ENCODE assay signal across 8 cellular contexts in genomic region chr3:62559831-62560445, GRCh38.
DNase-seq lines count a peak whose midpoint lies in the region; ATAC-seq and TF ChIP-seq lines count a peak whose summit lies in the region.

No MANE protein-coding gene starts in this region.

- H3K36me3 ChIP-seq in adipocyte (ENCODE audit: control insufficient read depth, insufficient read depth, low read length, severe bottlenecking) (no peaks in the 10 kb centered on the region), kidney epithelial cell (ENCODE audit: control insufficient read depth, insufficient read depth, low read length) (no peaks in the 10 kb centered on the region)

- peak; percentile 42 for TF ChIP-seq CTCF in AG04449 (IDR thresholded peaks at IDR 0.05; ENCODE audit: insufficient read depth, low read length, missing control alignments)
- peak; percentile 72 for TF ChIP-seq CTCF in H9 (conservative IDR thresholded peaks at IDR 0.05)
- TF ChIP-seq CTCF in kidney epithelial cell (IDR thresholded peaks at IDR 0.05; ENCODE audit: insufficient read depth, low read length, poor library complexity, severe bottlenecking), result peak; percentile 63

- no peaks in the 10 kb centered on the region for H3K36me3 Mint-ChIP-seq in H9 (ENCODE audit: insufficient read depth in 1 of 3, low read depth in 3 of 3)

- H2BK120ac ChIP-seq in H9 (ENCODE audit: low read depth, low read length, poor library complexity, severe bottlenecking), result no peak overlapping the region

- H4K8ac ChIP-seq in H9 (replicated peaks; ENCODE audit: insufficient read length, low read depth, low read length), result no peak overlapping the region

- WGBS in H9 (ENCODE audit: extremely low coverage, insufficient read length, low lambda C conversion rate), result no CpG with 5 or more reads among the region's 2 CpGs

- no peak overlapping the region for H3K56ac ChIP-seq in H9 (ENCODE audit: insufficient read length, low read depth, low read length)

- H3K23me2 ChIP-seq in H9 (ENCODE audit: insufficient read length, low read depth, low read length, poor library complexity, severe bottlenecking), result no peaks in the 10 kb centered on the region

- no peak overlapping the region for H3K27ac ChIP-seq in H9 (ENCODE audit: insufficient read length, low read depth, low read length)

- H3K9me3 ChIP-seq in H9 (ENCODE audit: control insufficient read depth, low read depth, low read length) (no peaks in the 10 kb centered on the region), adipocyte (ENCODE audit: control insufficient read depth, low read length) (no peaks in the 10 kb centered on the region)

- no peak overlapping the region for H2BK20ac ChIP-seq in H9 (ENCODE audit: low read depth, low read length, poor library complexity, severe bottlenecking)

- H3K4me3 ChIP-seq in AG04449 (ENCODE audit: low read depth, low read length), result no peak overlapping the region
- no peak overlapping the region for H3K4me3 ChIP-seq in adipocyte (ENCODE audit: low read length)
- no peak overlapping the region for H3K4me3 ChIP-seq in kidney epithelial cell (ENCODE audit: low read depth, low read length)

- DNase-seq in AG04449 (ENCODE audit: low read depth, low spot score) (no peak), H9 (no peak), adipocyte (ENCODE audit: low read depth) (peak; percentile 68), kidney epithelial cell (ENCODE audit: low read depth) (no peak), germinal center (ENCODE audit: low spot score) (no peak)
- no peak for DNase-seq in effector CD8-positive, alpha-beta T cell (lab: John Stamatoyannopoulos, UW)

- no peak overlapping the region for H4K5ac ChIP-seq in H9 (ENCODE audit: insufficient read length, low read depth, low read length)

- no peak overlapping the region for H3K9ac ChIP-seq in H9 (ENCODE audit: extremely low read depth, insufficient read length, low read length)
- no peak overlapping the region for H3K9ac ChIP-seq in adipocyte (ENCODE audit: low read length)

- no peak overlapping the region for H3K4me2 ChIP-seq in H9 (ENCODE audit: insufficient read depth, insufficient read length, low read length)

- no peak overlapping the region for H3T11ph ChIP-seq in H9 (ENCODE audit: low read length)

- H4K20me1 ChIP-seq in H9 (ENCODE audit: control insufficient read depth, insufficient read depth, insufficient read length), result no peaks in the 10 kb centered on the region

- H3K27me3 ChIP-seq in H9 (ENCODE audit: insufficient read depth, low read length) (no peaks in the 10 kb centered on the region), adipocyte (replicated peaks; ENCODE audit: control insufficient read depth, insufficient read depth, low read length) (no peaks in the 10 kb centered on the region), kidney epithelial cell (ENCODE audit: control insufficient read depth, insufficient read depth, low read length) (no peaks in the 10 kb centered on the region)

- no peak for ATAC-seq in GM18502 (IDR thresholded peaks at IDR 0.05; ENCODE audit: poor library complexity, unreplicated experiment)
- no peak for ATAC-seq in GM18870 (IDR thresholded peaks at IDR 0.05; ENCODE audit: unreplicated experiment)

- H3K4me3 Mint-ChIP-seq in H9, result no peak overlapping the region

- CTCF ChIA-PET in AG04449 (lab: Yijun Ruan, JAX), result interaction anchor here (0.6 to 6.8 kb wide), 13 partner anchors 10 to 362 kb away, joined by 3 to 112 read pairs (median 6); no protein-coding TSS in a partner anchor

- H3K4ac ChIP-seq in H9 (ENCODE audit: low read depth, low read length), result no peak overlapping the region

- no peak overlapping the region for H2AFZ ChIP-seq in H9 (ENCODE audit: low read length)

- H3K18ac ChIP-seq in H9 (ENCODE audit: insufficient read length, low read depth, low read length), result no peak overlapping the region

- H3K23ac ChIP-seq in H9 (ENCODE audit: insufficient read length, low read depth, low read length), result no peak overlapping the region

- no peaks in the 10 kb centered on the region for H3K79me2 ChIP-seq in H9 (ENCODE audit: insufficient read depth, low read length)

- POLR2A ChIA-PET in AG04449 (lab: Yijun Ruan, JAX), result no interaction called here

- H3K27ac Mint-ChIP-seq in H9, result no peak overlapping the region

- no peak overlapping the region for H2AK5ac ChIP-seq in H9 (ENCODE audit: insufficient read length, low read length)

- H2BK12ac ChIP-seq in H9 (ENCODE audit: insufficient read length, low read depth, low read length), result no peak overlapping the region

- peaks cover 6% of the 10 kb centered on the region for H3K27me3 Mint-ChIP-seq in H9 (ENCODE audit: low read depth)

- no peak overlapping the region for H4K91ac ChIP-seq in H9 (ENCODE audit: insufficient read length, low read depth, low read length)

- no peaks in the 10 kb centered on the region for H3K9me3 Mint-ChIP-seq in H9

- 0 out of 2 replicates have a peak, but pooled peaks cover 5% of the 10 kb centered on the region for H3K4me1 ChIP-seq in H9 (ENCODE audit: insufficient read depth, low read length)
- peaks cover 19% of the 10 kb centered on the region for H3K4me1 ChIP-seq in adipocyte (ENCODE audit: control insufficient read depth, insufficient read depth, low read length)

- no peaks in the 10 kb centered on the region for H3K79me1 ChIP-seq in H9 (ENCODE audit: insufficient read depth, low read depth, low read length, poor library complexity, severe bottlenecking)

- H2BK15ac ChIP-seq in H9 (ENCODE audit: low read depth, low read length), result no peak overlapping the region

- H3K14ac ChIP-seq in H9 (ENCODE audit: insufficient read depth, low read length), result no peak overlapping the region

- peaks cover 18 to 24% of the 10 kb centered on the region in 2 experiments for H3K4me1 Mint-ChIP-seq in H9

- H2BK5ac ChIP-seq in H9 (ENCODE audit: insufficient read length, low read length), result no peak overlapping the region
